Comparison of ENCODE assay signal across 34 cellular contexts in genomic region chr14:35594616-35595015, GRCh38.
"Had no signal": no experiment of that assay in that cellular context is flagged by ENCODE, and none has a peak within 500 bp of the region (broad histone marks: within the 10 kb centered on the region; RNA-seq: fewer than 3 reads in every experiment).

No MANE protein-coding gene starts in this region.

- H3K27me3 ChIP-seq: MG63, Peyer's patch, SJSA1 had no signal

- H3K4me3 Mint-ChIP-seq: activated CD4-positive, alpha-beta memory T cell treated with anti-CD3 and anti-CD28 coated beads for 36 hours; activated naive CD4-positive, alpha-beta T cell treated with anti-CD3 and anti-CD28 coated beads, Interleukin-2, amount 10 ng/mL, durations not matched to agents 7 days and 5 days; activated naive CD8-positive, alpha-beta T cell; activated naive CD8-positive, alpha-beta T cell treated with anti-CD3 and anti-CD28 coated beads, Interleukin-2, amount 50 U/mL, for 24 hours; T-helper 1 cell treated with Interleukin-12 subunit alpha and Interleukin-12 subunit beta and Interleukin-4 antibody, amounts not matched to agents 30 μg/mL and 1 μg/mL, for 36 hours; T-helper 2 cell treated with Interferon-gamma antibody and Interleukin-4, amounts not matched to agents 5 μg/mL and 100 μg/mL, for 36 hours had no signal

- H3K4me3 ChIP-seq: MG63, Peyer's patch, SJSA1 had no signal

- H3K9me3 ChIP-seq: MG63, Peyer's patch, SJSA1, SK-N-SH had no signal

- H3K4me1 ChIP-seq: Peyer's patch, SJSA1 had no signal

- H3K4me1 Mint-ChIP-seq: activated naive CD4-positive, alpha-beta T cell treated with anti-CD3 and anti-CD28 coated beads, Interleukin-2, amount 10 ng/mL, durations not matched to agents 7 days and 5 days; activated naive CD8-positive, alpha-beta T cell treated with anti-CD3 and anti-CD28 coated beads, Interleukin-2, amount 50 U/mL, for 24 hours had no signal

- DNase-seq: activated CD4-positive, alpha-beta memory T cell treated with anti-CD3 and anti-CD28 coated beads for 36 hours; activated CD4-positive, alpha-beta T cell treated with anti-CD3 and anti-CD28 coated beads for 4 hours; activated CD4-positive, alpha-beta T cell treated with anti-CD3 and anti-CD28 coated beads, Interleukin-2, amount 50 U/mL, for 1 hour; activated CD8-positive, alpha-beta memory T cell treated with anti-CD3 and anti-CD28 coated beads, Interleukin-2, amount 50 U/mL, for 4 hours; activated effector memory CD4-positive, alpha-beta T cell treated with Interleukin-2 at 50 U/mL for 16 hours; activated naive CD4-positive, alpha-beta T cell treated with anti-CD3 and anti-CD28 coated beads, Interleukin-2, amount 10 ng/mL, durations not matched to agents 7 days and 5 days; activated naive CD8-positive, alpha-beta T cell treated with anti-CD3 and anti-CD28 coated beads, Interleukin-2, amount 50 U/mL, for 24 hours; activated T-cell treated with anti-CD3 and anti-CD28 coated beads for 4 hours; activated T-cell treated with anti-CD3 and anti-CD28 coated beads, Interleukin-2, amount 50 U/mL, for 48 hours; anterior cingulate cortex; caudate nucleus; cerebellar nuclear complex; Karpas-422; KBM-7; MG63; MV-4-11; NCI-H1092; NCI-H1436 treated with DMSO at 0.1 percent for 48 hours; NCI-H1694 treated with DMSO at 0.1 percent for 48 hours; NCI-H2029; NCI-H510A; NCI-H526; NCI-H748 treated with DMSO at 0.1 percent for 48 hours; NK-92 treated with Interleukin-12 subunit alpha and Interleukin-12 subunit beta, amount 100 ng/mL, for 24 hours; PC-3; Peyer's patch; RPMI8226; SHP77 treated with DMSO at 0.1 percent for 48 hours; SK-N-SH had no signal

- ATAC-seq: activated CD4-positive, CD25-positive, alpha-beta regulatory T cell treated with anti-CD3 and anti-CD28 coated beads, Interleukin-2, amount 50 U/mL, for 24 hours; activated naive CD8-positive, alpha-beta T cell treated with anti-CD3 and anti-CD28 coated beads, Interleukin-2, amount 50 U/mL, for 24 hours; PC-3 had no signal

- H3K27ac Mint-ChIP-seq: activated CD4-positive, alpha-beta memory T cell treated with anti-CD3 and anti-CD28 coated beads for 36 hours; activated naive CD4-positive, alpha-beta T cell treated with anti-CD3 and anti-CD28 coated beads, Interleukin-2, amount 10 ng/mL, durations not matched to agents 7 days and 5 days; activated naive CD8-positive, alpha-beta T cell; activated naive CD8-positive, alpha-beta T cell treated with anti-CD3 and anti-CD28 coated beads, Interleukin-2, amount 50 U/mL, for 24 hours; T-helper 1 cell treated with Interleukin-12 subunit alpha and Interleukin-12 subunit beta and Interleukin-4 antibody, amounts not matched to agents 30 μg/mL and 1 μg/mL, for 36 hours; T-helper 2 cell treated with Interferon-gamma antibody and Interleukin-4, amounts not matched to agents 5 μg/mL and 100 μg/mL, for 36 hours had no signal

- H3K36me3 ChIP-seq: MG63, SJSA1 had no signal

- H3K27ac ChIP-seq: Peyer's patch, SJSA1 had no signal

- H3K4me2 ChIP-seq: SK-N-SH had no signal

- H3K9ac ChIP-seq: SK-N-SH had no signal

- H3K27me3 Mint-ChIP-seq: activated CD4-positive, alpha-beta memory T cell treated with anti-CD3 and anti-CD28 coated beads for 36 hours; activated naive CD4-positive, alpha-beta T cell treated with anti-CD3 and anti-CD28 coated beads, Interleukin-2, amount 10 ng/mL, durations not matched to agents 7 days and 5 days; activated naive CD8-positive, alpha-beta T cell; activated naive CD8-positive, alpha-beta T cell treated with anti-CD3 and anti-CD28 coated beads, Interleukin-2, amount 50 U/mL, for 24 hours had no signal

- H3K9me3 Mint-ChIP-seq: activated CD4-positive, alpha-beta memory T cell treated with anti-CD3 and anti-CD28 coated beads for 36 hours; activated naive CD4-positive, alpha-beta T cell treated with anti-CD3 and anti-CD28 coated beads, Interleukin-2, amount 10 ng/mL, durations not matched to agents 7 days and 5 days; T-helper 2 cell treated with Interferon-gamma antibody and Interleukin-4, amounts not matched to agents 5 μg/mL and 100 μg/mL, for 36 hours had no signal
